In genomic region chr22:43345356-43345755, GRCh38 we compare ENCODE assay signal across 29 cellular contexts. TPM values are rescaled to one million over a fixed set of nuclear protein-coding genes. Genes with fewer than 3 reads are reported as not detected.
"Had no signal": no experiment of that assay in that cellular context is flagged by ENCODE, and none has a peak within 500 bp of the region (broad histone marks: within the 10 kb centered on the region; RNA-seq: fewer than 3 reads in every experiment).

No MANE protein-coding gene starts in this region.

- H3K36me3 Mint-ChIP-seq: activated CD4-positive, alpha-beta memory T cell treated with anti-CD3 and anti-CD28 coated beads for 36 hours; activated naive CD8-positive, alpha-beta T cell; natural killer cell treated with Interleukin-12 subunit alpha and Interleukin-12 subunit beta and Interleukin-15 and Interleukin-18, amount 100 ng/mL, for 72 hours; stimulated activated memory B cell treated with anti-CD40 and anti-IgM and Interleukin-4, amounts not matched to agents 10 μg/mL and 1 μg/mL and 100 μg/mL, for 72 hours had no signal

- H3K9me3 Mint-ChIP-seq: activated CD4-positive, alpha-beta memory T cell treated with anti-CD3 and anti-CD28 coated beads for 36 hours; activated T-cell treated with anti-CD3 and anti-CD28 coated beads, Interleukin-2, amount 50 U/mL, for 4 hours; activated T-helper 2 cell treated with anti-CD3 and anti-CD28 coated beads, Interferon-gamma antibody, Interleukin-2, Interleukin-4, amounts not matched to agents 10 μg/mL and 5 μg/mL and 100 μg/mL, durations not matched to agents 14 hours and 24 hours and 36 hours; natural killer cell treated with Interleukin-12 subunit alpha and Interleukin-12 subunit beta and Interleukin-15 and Interleukin-18, amount 100 ng/mL, for 72 hours had no signal

- H3K4me3 Mint-ChIP-seq: activated CD4-positive, alpha-beta memory T cell treated with anti-CD3 and anti-CD28 coated beads for 36 hours; activated naive CD8-positive, alpha-beta T cell; activated T-cell treated with anti-CD3 and anti-CD28 coated beads, Interleukin-2, amount 50 U/mL, for 4 hours; stimulated activated memory B cell treated with anti-CD40 and anti-IgM and Interleukin-4, amounts not matched to agents 10 μg/mL and 1 μg/mL and 100 μg/mL, for 72 hours had no signal

- H3K27ac Mint-ChIP-seq: activated CD4-positive, alpha-beta memory T cell treated with anti-CD3 and anti-CD28 coated beads for 36 hours; activated naive CD8-positive, alpha-beta T cell; stimulated activated memory B cell treated with anti-CD40 and anti-IgM and Interleukin-4, amounts not matched to agents 10 μg/mL and 1 μg/mL and 100 μg/mL, for 72 hours had no signal

- ATAC-seq: mucosa of descending colon; stimulated activated memory B cell treated with anti-CD40 and anti-IgM and Interleukin-4, amounts not matched to agents 10 μg/mL and 1 μg/mL and 100 μg/mL, for 72 hours had no signal

- H3K9me3 ChIP-seq: esophagus squamous epithelium, heart right ventricle, left ventricle myocardium inferior, mucosa of descending colon, ovary, prostate gland, sigmoid colon, stomach, thyroid gland, upper lobe of left lung, vagina had no signal

- DNase-seq: activated CD4-positive, alpha-beta T cell treated with anti-CD3 and anti-CD28 coated beads for 4 hours; activated naive CD4-positive, alpha-beta T cell treated with Interleukin-2 at 50 U/mL for 16 hours; activated T-cell treated with anti-CD3 and anti-CD28 coated beads, Interleukin-2, amount 50 U/mL, for 4 hours; anterior cingulate cortex; dermis blood vessel endothelial cell; effector CD4-positive, alpha-beta T cell; esophagus squamous epithelium; foreskin melanocyte; heart right ventricle; left ventricle myocardium inferior; mucosa of descending colon; ovary; retina; sigmoid colon; small intestine; stimulated activated CD4-positive, alpha-beta T cell treated with anti-CD3 and anti-CD28 coated beads, Interleukin-1b, Interleukin-23, amount 100 ng/mL, for 48 hours; stimulated activated CD4-positive, alpha-beta T cell treated with anti-CD3 and anti-CD28 coated beads, Interleukin-4, amount 100 ng/mL, for 4 hours; stimulated activated CD8-positive, alpha-beta memory T cell treated with anti-CD3 and anti-CD28 coated beads, Interleukin-4, amount 100 ng/mL, for 48 hours; stomach; thyroid gland; upper lobe of left lung had no signal

RNA-seq across cellular contexts. Expression of gene SCUBE1, which starts 2.2 kb away (rescaled TPM):
- total RNA-seq: activated CD4-positive, alpha-beta memory T cell treated with anti-CD3 and anti-CD28 coated beads for 36 hours; activated T-helper 2 cell treated with anti-CD3 and anti-CD28 coated beads, Interferon-gamma antibody, Interleukin-2, Interleukin-4, amounts not matched to agents 10 μg/mL and 5 μg/mL and 100 μg/mL, durations not matched to agents 14 hours and 24 hours and 36 hours; dermis blood vessel endothelial cell; myocyte had no signal
